ENCODE assay signal across 2 cellular contexts in the genomic region with DNA sequence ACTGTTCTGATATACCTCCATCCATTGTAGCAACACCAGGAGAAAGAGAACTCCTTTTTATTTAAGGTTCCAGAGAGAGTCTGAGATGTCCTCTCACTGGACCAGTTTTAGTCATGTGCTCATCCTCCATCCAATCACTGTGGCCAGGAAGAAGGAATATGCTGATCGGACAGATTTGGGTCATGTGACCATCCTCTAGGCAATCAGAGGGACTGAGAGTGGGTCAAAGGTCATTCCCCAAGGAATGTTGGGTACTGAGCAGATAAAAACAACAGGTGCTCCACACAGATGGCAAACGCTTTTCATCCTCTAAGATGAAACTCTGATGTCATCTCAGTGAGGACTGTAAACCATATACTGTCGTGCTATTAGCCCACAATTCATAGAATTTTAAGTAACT.
TF ChIP-seq lines count a peak whose summit lies in the region.

No MANE protein-coding gene starts in this region.

TF ChIP-seq in A549, 52 proteins besides CTCF, POLR2A, EP300 and RAD21 (continued from another document):
- TF ChIP-seq, protein P1, sequence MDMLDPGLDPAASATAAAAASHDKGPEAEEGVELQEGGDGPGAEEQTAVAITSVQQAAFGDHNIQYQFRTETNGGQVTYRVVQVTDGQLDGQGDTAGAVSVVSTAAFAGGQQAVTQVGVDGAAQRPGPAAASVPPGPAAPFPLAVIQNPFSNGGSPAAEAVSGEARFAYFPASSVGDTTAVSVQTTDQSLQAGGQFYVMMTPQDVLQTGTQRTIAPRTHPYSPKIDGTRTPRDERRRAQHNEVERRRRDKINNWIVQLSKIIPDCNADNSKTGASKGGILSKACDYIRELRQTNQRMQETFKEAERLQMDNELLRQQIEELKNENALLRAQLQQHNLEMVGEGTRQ (IDR thresholded peaks at IDR 0.05) = peak; percentile 64

TF ChIP-seq in IMR-90, 13 proteins besides CTCF, POLR2A, EP300 and RAD21 (continued from another document):
- no peak for TF ChIP-seq FOS (IDR thresholded peaks at IDR 0.05; ENCODE audit: low read depth, low read length)
- no peak for TF ChIP-seq RFX5 (IDR thresholded peaks at IDR 0.05; ENCODE audit: low read depth, low read length)
- TF ChIP-seq MXI1 (IDR thresholded peaks at IDR 0.05; ENCODE audit: borderline replicate concordance, low read depth, low read length) = no peak
- TF ChIP-seq, protein P2, sequence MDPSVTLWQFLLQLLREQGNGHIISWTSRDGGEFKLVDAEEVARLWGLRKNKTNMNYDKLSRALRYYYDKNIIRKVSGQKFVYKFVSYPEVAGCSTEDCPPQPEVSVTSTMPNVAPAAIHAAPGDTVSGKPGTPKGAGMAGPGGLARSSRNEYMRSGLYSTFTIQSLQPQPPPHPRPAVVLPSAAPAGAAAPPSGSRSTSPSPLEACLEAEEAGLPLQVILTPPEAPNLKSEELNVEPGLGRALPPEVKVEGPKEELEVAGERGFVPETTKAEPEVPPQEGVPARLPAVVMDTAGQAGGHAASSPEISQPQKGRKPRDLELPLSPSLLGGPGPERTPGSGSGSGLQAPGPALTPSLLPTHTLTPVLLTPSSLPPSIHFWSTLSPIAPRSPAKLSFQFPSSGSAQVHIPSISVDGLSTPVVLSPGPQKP (IDR thresholded peaks at IDR 0.05; ENCODE audit: borderline replicate concordance, low read depth, low read length) = no peak
- TF ChIP-seq NFE2L2 (IDR thresholded peaks at IDR 0.05; ENCODE audit: low read depth, low read length) = no peak
- TF ChIP-seq MAFK (IDR thresholded peaks at IDR 0.05; ENCODE audit: low read depth, low read length) = peak; percentile 86
- no peak for TF ChIP-seq SMC3 (IDR thresholded peaks at IDR 0.05; ENCODE audit: low read depth, low read length)
- no peak for TF ChIP-seq BHLHE40 (IDR thresholded peaks at IDR 0.05; ENCODE audit: low read depth, low read length)
- TF ChIP-seq, protein P1 (IDR thresholded peaks at IDR 0.05; ENCODE audit: low read depth, low read length) = 0 out of 2 replicates have a peak, but pooled peaks have one; percentile 30
